ENCODE assay signal across 14 cellular contexts in the genomic region with DNA sequence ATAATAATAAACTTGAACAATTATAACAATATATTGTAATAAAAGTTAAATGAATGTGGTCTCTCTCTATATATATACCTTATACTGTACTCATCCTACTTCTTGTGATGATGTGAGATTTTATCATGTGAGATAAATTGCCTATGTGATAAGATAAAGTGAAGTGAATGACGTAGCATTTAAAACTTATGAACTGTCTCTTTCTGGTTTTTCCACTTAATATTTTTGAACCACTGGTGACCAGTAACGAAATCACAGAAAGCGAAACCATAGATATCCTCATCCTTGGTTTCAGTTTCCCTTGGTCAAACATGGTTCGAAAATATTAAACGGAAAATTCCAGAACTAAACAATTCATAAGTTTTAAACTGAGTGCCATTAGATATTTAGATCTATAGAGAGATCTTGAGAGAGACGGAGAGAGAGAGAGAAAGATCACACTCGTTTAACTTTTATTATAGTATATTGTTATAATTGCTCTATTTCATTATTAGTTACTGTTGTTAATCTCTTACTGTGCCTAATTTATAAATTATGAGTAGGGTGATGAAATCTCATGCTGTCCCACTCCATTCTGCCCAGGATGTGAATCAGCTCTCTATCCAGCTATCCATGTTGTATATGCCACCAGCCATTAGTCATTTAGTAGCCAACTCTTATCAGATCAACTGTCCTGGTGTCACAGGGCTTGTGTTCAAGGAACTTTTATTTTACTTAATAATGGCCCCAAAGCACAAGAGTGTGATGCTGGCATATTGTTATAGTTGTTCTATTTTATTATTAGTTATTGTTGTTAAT.
DNase-seq lines count a peak whose midpoint lies in the region; ATAC-seq, FAIRE-seq and TF ChIP-seq lines count a peak whose summit lies in the region.
"Had no signal": no experiment of that assay in that cellular context is flagged by ENCODE, and none has a peak within 500 bp of the region (broad histone marks: within the 10 kb centered on the region; RNA-seq: fewer than 3 reads in every experiment).

No MANE protein-coding gene starts in this region.

- peaks cover 0 to 12% (median 0%) of the 10 kb centered on the region in 6 donors for H3K36me3 ChIP-seq in spleen

- H3K4me1 ChIP-seq in spleen, result peaks cover 0 to 10% (median 0%) of the 10 kb centered on the region in 6 donors

- peak; percentile 73 for FAIRE-seq in H54 (lab: Jason Lieb, UNC)
- FAIRE-seq: frontal cortex had no signal

- H3K4me3 ChIP-seq in fibroblast of pulmonary artery (replicated peaks; ENCODE audit: low read depth, low read length) (no peak overlapping the region), spleen (peak overlapping the region in 2 of 8 donors; percentile 10 to 42)

- TF ChIP-seq CTCF in fibroblast of pulmonary artery (IDR thresholded peaks at IDR 0.05; ENCODE audit: low read length, missing control alignments) (no peak), spleen (IDR thresholded peaks at IDR 0.05 in 8 of 11, conservative IDR thresholded peaks at IDR 0.05 in 3 of 11) (no peak)

- TF ChIP-seq POLR2A in H54 (IDR thresholded peaks at IDR 0.05; ENCODE audit: low read depth, low read length) (no peak), spleen (IDR thresholded peaks at IDR 0.05) (no peak)

- DNase-seq in H54 (ENCODE audit: insufficient read length, low spot score), result peak; percentile 9
- peak; percentile 50 for DNase-seq in RKO (ENCODE audit: low spot score)
- peak; percentile 39 for DNase-seq in fibroblast of pulmonary artery (ENCODE audit: low read depth)
- no peak for DNase-seq in spleen
- no peak for DNase-seq in sciatic nerve (ENCODE audit: low spot score)
- DNase-seq: activated B cell treated with CpG ODN at 0.5 μM for 24 hours, amniotic stem cell, NCI-H146, NCI-H526, right cardiac atrium, SIG-M5 had no signal

- no peaks in the 10 kb centered on the region for H3K9me3 ChIP-seq in spleen

- H3K27ac ChIP-seq in spleen, result peak overlapping the region; percentile 44 to 83 (median 74)

- H3K27me3 ChIP-seq in spleen (replicated peaks in 1 of 7), result no peaks in the 10 kb centered on the region

- WGBS in spleen, 5 donors, result 57 to 81% (median 66%) methylated on average over 7 of the region's 7 CpGs

- intact Hi-C loops in spleen (cut with DNase I; ENCODE audit: low total_unique reads), result no loop called here
- intact Hi-C loops in sciatic nerve (cut with DNase I), result no loop called here

- ATAC-seq in sciatic nerve (no peak), GM21367 (IDR thresholded peaks at IDR 0.05; ENCODE audit: unreplicated experiment) (no peak), HG02759 (IDR thresholded peaks at IDR 0.05; ENCODE audit: unreplicated experiment) (no peak)
- ATAC-seq: right cardiac atrium had no signal

Comparison
In these comparisons a context has a peak if more than half of its experiments do, and no peak if none do; other contexts are left out.
1. DNase-seq: peak in H54 (single experiment), RKO (single experiment) and fibroblast of pulmonary artery (single experiment); none in spleen (single experiment) and sciatic nerve (single experiment).